1 cellular context compared by ENCODE assay signal in genomic region chr14:50943943-50944646, GRCh38.
TF ChIP-seq lines count a peak whose summit lies in the region.

PYGL (minus strand) TSS chr14:50944483; CDS start chr14:50944403, 80 bp downstream.

TF ChIP-seq in K562, 482 proteins besides CTCF, POLR2A, EP300 and RAD21 (continued from another document):
- TF ChIP-seq ZNF592 (IDR thresholded peaks at IDR 0.05), result 0 out of 2 replicates have a peak, but pooled peaks have one; percentile 47
- peak; percentile 9; the same call in 1 of the 2 replicates for TF ChIP-seq SP1 (CRISPR knock-in tag; IDR thresholded peaks at IDR 0.05)
- TF ChIP-seq RB1 (IDR thresholded peaks at IDR 0.05; ENCODE audit: low read depth), result peak; percentile 63; the same call in 1 of the 2 replicates
- no peak for TF ChIP-seq ETV6 (IDR thresholded peaks at IDR 0.05; ENCODE audit: borderline replicate concordance in 1 of 2, low read depth in 2 of 2, low read length in 1 of 2)
- TF ChIP-seq ETV6 (CRISPR knock-in tag; IDR thresholded peaks at IDR 0.05; ENCODE audit: borderline replicate concordance), result no peak
- TF ChIP-seq FIP1L1 (IDR thresholded peaks at IDR 0.05; ENCODE audit: low read depth, low read length, poor library complexity, severe bottlenecking), result peak; percentile 72
- peak; percentile 41; the same call in 1 of the 2 replicates for TF ChIP-seq TAF7 (tag; IDR thresholded peaks at IDR 0.05)
- 0 out of 4 replicates have a peak, but pooled peaks of 1 of the 2 experiments have one; percentile 46 for TF ChIP-seq TEAD1 (CRISPR knock-in tag; IDR thresholded peaks at IDR 0.05)
- TF ChIP-seq NRF1 (conservative IDR thresholded peaks at IDR 0.05 in 1 of 2, IDR thresholded peaks at IDR 0.05 in 1 of 2), result peak; percentile 92 to 93
- TF ChIP-seq L3MBTL2 (IDR thresholded peaks at IDR 0.05), result peak; percentile 84; the same call in 1 of the 2 replicates
- peak; percentile 81 for TF ChIP-seq MAX (CRISPR knock-in tag; IDR thresholded peaks at IDR 0.05)
- no peak for TF ChIP-seq BDP1 (IDR thresholded peaks at IDR 0.05; ENCODE audit: insufficient read depth, insufficient read length)
- TF ChIP-seq EP400 (IDR thresholded peaks at IDR 0.05), result peak; percentile 73; the same call in 1 of the 2 replicates
- peak; percentile 18; the same call in 1 of the 2 replicates for TF ChIP-seq CREM (IDR thresholded peaks at IDR 0.05; ENCODE audit: low read depth)
- TF ChIP-seq ZEB2 (IDR thresholded peaks at IDR 0.05), result no peak
- no peak for TF ChIP-seq KHSRP (IDR thresholded peaks at IDR 0.05)
- 0 out of 2 replicates have a peak, but pooled peaks have one; percentile 63 for TF ChIP-seq FOXP4 (CRISPR knock-in tag; IDR thresholded peaks at IDR 0.05; ENCODE audit: borderline replicate concordance)
- 0 out of 2 replicates have a peak, but pooled peaks have one; percentile 27 for TF ChIP-seq SOX6 (IDR thresholded peaks at IDR 0.05)
- TF ChIP-seq SUPT5H (IDR thresholded peaks at IDR 0.05), result peak; percentile 64
- TF ChIP-seq MGA (IDR thresholded peaks at IDR 0.05), result peak; percentile 88
- TF ChIP-seq ZBTB9 (CRISPR knock-in tag; IDR thresholded peaks at IDR 0.05), result 0 out of 2 replicates have a peak, but pooled peaks have one; percentile 16
- TF ChIP-seq CREB1 (IDR thresholded peaks at IDR 0.05), result no peak
- TF ChIP-seq CREB1 (CRISPR knock-in tag; IDR thresholded peaks at IDR 0.05), result peak; percentile 43; the same call in 1 of the 2 replicates
- TF ChIP-seq MNT (conservative IDR thresholded peaks at IDR 0.05), result peak in 1 of 2 experiments; percentile 35; a peak in 1 of 4 replicates
- TF ChIP-seq TAF1 (IDR thresholded peaks at IDR 0.05; ENCODE audit: control insufficient read depth, extremely low read depth, insufficient read depth, low read length, severe bottlenecking), result peak; percentile 40
- TF ChIP-seq TBP (optimal IDR thresholded peaks at IDR 0.05; ENCODE audit: low read depth, low read length), result peak; percentile 52
